Comparison of ENCODE assay signal across 20 cellular contexts in the genomic region with DNA sequence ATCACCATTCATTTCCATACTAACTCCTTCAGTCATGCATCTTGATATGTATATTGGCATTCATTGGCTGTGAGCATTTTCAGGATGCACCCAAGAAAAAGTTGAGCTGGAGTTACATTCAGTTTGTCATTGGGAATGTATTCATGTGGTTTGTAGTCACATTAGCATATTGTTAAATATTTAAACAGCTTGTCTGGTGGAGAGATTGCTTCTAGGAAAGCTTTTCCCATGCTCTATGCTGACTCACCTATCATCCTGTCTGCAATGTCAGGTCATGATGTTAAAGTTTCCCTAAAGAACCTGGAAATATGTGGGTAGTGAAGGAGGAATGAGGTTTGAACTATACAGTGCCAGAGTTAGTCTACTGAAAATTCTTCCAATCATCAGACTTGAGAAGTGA.
DNase-seq lines count a peak whose midpoint lies in the region; ATAC-seq, FAIRE-seq and TF ChIP-seq lines count a peak whose summit lies in the region.
"Had no signal": no experiment of that assay in that cellular context is flagged by ENCODE, and none has a peak within 500 bp of the region (broad histone marks: within the 10 kb centered on the region; RNA-seq: fewer than 3 reads in every experiment).

No MANE protein-coding gene starts in this region.

- H4K91ac ChIP-seq in H1 (replicated peaks; ENCODE audit: insufficient read length, low read length), result no peak overlapping the region

- H3K9me3 Mint-ChIP-seq in T-helper 2 cell treated with Interferon-gamma antibody and Interleukin-4, amounts not matched to agents 5 μg/mL and 100 μg/mL, for 36 hours, result peaks cover 13% of the 10 kb centered on the region

- H3K27me3 ChIP-seq in HUES48 (ENCODE audit: control insufficient read depth, insufficient read depth, low read length), result no peaks in the 10 kb centered on the region
- no peaks in the 10 kb centered on the region for H3K27me3 ChIP-seq in H1 (replicated peaks in 1 of 4; ENCODE audit: control insufficient read depth in 3 of 4, extremely low read depth in 1 of 4, insufficient read depth in 3 of 4, low read length in 3 of 4)
- H3K27me3 ChIP-seq: BLaER1 had no signal

- no peak overlapping the region for H3K4me2 ChIP-seq in H1 (ENCODE audit: insufficient read depth in 1 of 2, low read depth in 2 of 2, low read length in 2 of 2)
- H3K4me2 ChIP-seq: BLaER1 had no signal

- DNase-seq in H1 (ENCODE audit: low read depth in 1 of 2, low spot score in 2 of 2) (no peak), kidney glomerular epithelial cell (lab: John Stamatoyannopoulos, UW) (peak; percentile 56), NCI-H446 treated with DMSO at 0.1 percent for 48 hours (lab: John Stamatoyannopoulos, UW) (no peak)
- no peak for DNase-seq in stimulated activated CD4-positive, alpha-beta T cell treated with anti-CD3 and anti-CD28 coated beads, Interleukin-4, amount 100 ng/mL, for 1 hour
- DNase-seq in T-helper 2 cell treated with Interferon-gamma antibody and Interleukin-4, amounts not matched to agents 5 μg/mL and 100 μg/mL, for 36 hours (ENCODE audit: low spot score), result no peak
- DNase-seq: CD8-positive, alpha-beta memory T cell; DMS 273 treated with DMSO at 0.1 percent for 48 hours; GDM1; Kasumi-1; NCI-H1105; NCI-H1694; NCI-H2227 treated with DMSO at 0.1 percent for 48 hours; NCI-H524 treated with DMSO at 0.1 percent for 48 hours had no signal

- POLR2A ChIA-PET in H1 (lab: Charles Lee; ENCODE audit: partially characterized antibody), result no interaction called here

- no peak for TF ChIP-seq EP300 in H1 (IDR thresholded peaks at IDR 0.05; ENCODE audit: borderline replicate concordance in 1 of 2, low read depth in 2 of 2, low read length in 2 of 2)

- H3K9me3 ChIP-seq in HUES48 (ENCODE audit: control insufficient read depth, insufficient read depth, low read length), result no peaks in the 10 kb centered on the region
- no peaks in the 10 kb centered on the region for H3K9me3 ChIP-seq in H1 (ENCODE audit: insufficient read depth in 2 of 2, low read depth in 1 of 2, low read length in 1 of 2)
- H3K9me3 ChIP-seq: BLaER1 had no signal

- no peaks in the 10 kb centered on the region for H3K79me2 ChIP-seq in H1 (ENCODE audit: control insufficient read depth in 1 of 2, insufficient read depth in 2 of 2, low read length in 2 of 2)

- no peak overlapping the region for H3K4ac ChIP-seq in H1 (replicated peaks; ENCODE audit: insufficient read length, low read depth, low read length)

- H4K20me1 ChIP-seq in H1 (replicated peaks in 1 of 2; ENCODE audit: control insufficient read depth in 1 of 2, insufficient read depth in 2 of 2, low read length in 2 of 2), result no peaks in the 10 kb centered on the region
- H4K20me1 ChIP-seq: BLaER1 had no signal

- no peak overlapping the region for H3K18ac ChIP-seq in H1 (ENCODE audit: extremely low read depth, low read length)

- no peak for TF ChIP-seq RAD21 in H1 (IDR thresholded peaks at IDR 0.05 in 1 of 2, conservative IDR thresholded peaks at IDR 0.05 in 1 of 2; ENCODE audit: low read depth in 2 of 2, low read length in 2 of 2)

- H3K79me1 ChIP-seq in H1 (ENCODE audit: low read depth, low read length), result no peaks in the 10 kb centered on the region

- CTCF ChIA-PET in H1 (lab: Charles Lee; ENCODE audit: partially characterized antibody), result interaction anchor here (0.6 to 1.0 kb wide), 2 partner anchors 11 to 461 kb away, joined by 3 read pairs; no protein-coding TSS in a partner anchor

- TF ChIP-seq CTCF in H1 (IDR thresholded peaks at IDR 0.05; ENCODE audit: control extremely low read depth in 1 of 3, insufficient read depth in 1 of 3, low read depth in 1 of 3, low read length in 3 of 3), result no peak

- no peak overlapping the region for H4K5ac ChIP-seq in H1 (ENCODE audit: insufficient read length, low read depth, low read length)

- H3K27ac ChIP-seq in HUES48 (ENCODE audit: low read depth, low read length), result peak overlapping the region; percentile 68
- H3K27ac ChIP-seq in H1 (ENCODE audit: low read depth, low read length), result no peak overlapping the region
- H3K27ac ChIP-seq: BLaER1, SK-N-MC had no signal

- H3K4me3 ChIP-seq in HUES48 (ENCODE audit: low read depth, low read length) (no peak overlapping the region), H1 (ENCODE audit: extremely low read depth in 1 of 4, insufficient read depth in 2 of 4, low read depth in 3 of 4, low read length in 4 of 4) (no peak overlapping the region)
- H3K4me3 ChIP-seq: BLaER1, GM12878, SK-N-MC had no signal

- no peak overlapping the region for H3K56ac ChIP-seq in H1 (replicated peaks; ENCODE audit: insufficient read length, low read depth, low read length)

- H2BK20ac ChIP-seq in H1 (ENCODE audit: low read length), result no peak overlapping the region

- no peak overlapping the region for H3K23ac ChIP-seq in H1 (ENCODE audit: insufficient read length)

- no peak overlapping the region for H2BK5ac ChIP-seq in H1 (ENCODE audit: low read depth, low read length)

- H3K9ac ChIP-seq in HUES48 (ENCODE audit: low read depth, low read length), result no peak overlapping the region
- H3K9ac ChIP-seq in H1 (replicated peaks in 1 of 4; ENCODE audit: extremely low read depth in 1 of 4, low read depth in 3 of 4, low read length in 3 of 4), result no peak overlapping the region
- H3K9ac ChIP-seq: BLaER1 had no signal

- peak overlapping the region; percentile 83; the same call in 1 of the 2 replicates for H2AFZ ChIP-seq in H1 (ENCODE audit: low read length)

- no peak overlapping the region for H4K8ac ChIP-seq in H1 (ENCODE audit: extremely low read depth, insufficient read depth, low read length)

- no peak overlapping the region for H2BK120ac ChIP-seq in H1 (replicated peaks; ENCODE audit: low read depth, low read length)

- no peaks in the 10 kb centered on the region for H3K36me3 ChIP-seq in HUES48 (ENCODE audit: control insufficient read depth, insufficient read depth, low read length)
- no peaks in the 10 kb centered on the region for H3K36me3 ChIP-seq in H1 (ENCODE audit: control insufficient read depth in 2 of 4, insufficient read depth in 4 of 4, low read length in 3 of 4)
- H3K36me3 ChIP-seq: BLaER1 had no signal

- ATAC-seq in GM21717 (IDR thresholded peaks at IDR 0.05; ENCODE audit: unreplicated experiment), result no peak
- ATAC-seq: GM12878, Right ventricle myocardium inferior had no signal

- no peak overlapping the region for H3K14ac ChIP-seq in H1 (ENCODE audit: insufficient read length)

- no peak for FAIRE-seq in H1 (lab: Jason Lieb, UNC)
- FAIRE-seq: GM12878 had no signal

- H3K23me2 ChIP-seq in H1 (ENCODE audit: low read depth, low read length), result no peaks in the 10 kb centered on the region

- H3K4me1 ChIP-seq in HUES48 (ENCODE audit: control insufficient read depth, insufficient read depth, low read length), result peaks cover 15% of the 10 kb centered on the region
- H3K4me1 ChIP-seq in H1 (replicated peaks in 1 of 4; ENCODE audit: control insufficient read depth in 3 of 4, insufficient read depth in 4 of 4, low read length in 3 of 4), result no peaks in the 10 kb centered on the region; a peak in 1 of 7 replicates
- H3K4me1 ChIP-seq: BLaER1 had no signal

- no peaks in the 10 kb centered on the region for H3K27me3 Mint-ChIP-seq in T-helper 2 cell treated with Interferon-gamma antibody and Interleukin-4, amounts not matched to agents 5 μg/mL and 100 μg/mL, for 36 hours (ENCODE audit: low read depth)
- H3K27me3 Mint-ChIP-seq: CD8-positive, alpha-beta memory T cell; IgD-negative memory B cell had no signal

- no peak overlapping the region for H2BK15ac ChIP-seq in H1 (ENCODE audit: low read length)

- H3K27ac Mint-ChIP-seq in T-helper 2 cell treated with Interferon-gamma antibody and Interleukin-4, amounts not matched to agents 5 μg/mL and 100 μg/mL, for 36 hours, result no peak overlapping the region
- H3K27ac Mint-ChIP-seq: CD8-positive, alpha-beta memory T cell; IgD-negative memory B cell had no signal

- no peaks in the 10 kb centered on the region for H3K36me3 Mint-ChIP-seq in T-helper 2 cell treated with Interferon-gamma antibody and Interleukin-4, amounts not matched to agents 5 μg/mL and 100 μg/mL, for 36 hours (ENCODE audit: low read depth)
- H3K36me3 Mint-ChIP-seq: CD8-positive, alpha-beta memory T cell; IgD-negative memory B cell had no signal

- TF ChIP-seq POLR2A in H1 (IDR thresholded peaks at IDR 0.05; ENCODE audit: control extremely low read depth in 1 of 2, low read depth in 2 of 2, low read length in 2 of 2), result no peak

- no peak overlapping the region for H2AK5ac ChIP-seq in H1 (ENCODE audit: low read depth, low read length)

- no peak overlapping the region for H3K4me3 Mint-ChIP-seq in T-helper 2 cell treated with Interferon-gamma antibody and Interleukin-4, amounts not matched to agents 5 μg/mL and 100 μg/mL, for 36 hours
- H3K4me3 Mint-ChIP-seq: CD8-positive, alpha-beta memory T cell; IgD-negative memory B cell had no signal

- no peak overlapping the region for H2BK12ac ChIP-seq in H1 (ENCODE audit: low read depth, low read length)

- no peaks in the 10 kb centered on the region for H3K4me1 Mint-ChIP-seq in T-helper 2 cell treated with Interferon-gamma antibody and Interleukin-4, amounts not matched to agents 5 μg/mL and 100 μg/mL, for 36 hours (ENCODE audit: low read depth)
- H3K4me1 Mint-ChIP-seq: CD8-positive, alpha-beta memory T cell had no signal

TF ChIP-seq in H1, 55 proteins besides CTCF, POLR2A, EP300 and RAD21 (continues in another document):
- TF ChIP-seq SIN3A (conservative IDR thresholded peaks at IDR 0.05 in 1 of 2, IDR thresholded peaks at IDR 0.05 in 1 of 2; ENCODE audit: low read depth in 1 of 2, low read length in 2 of 2) (no peak), EGR1 (IDR thresholded peaks at IDR 0.05; ENCODE audit: borderline replicate concordance, low read depth, low read length) (no peak), CBX5 (IDR thresholded peaks at IDR 0.05; ENCODE audit: low read depth, low read length) (no peak)
- TF ChIP-seq, protein P1, sequence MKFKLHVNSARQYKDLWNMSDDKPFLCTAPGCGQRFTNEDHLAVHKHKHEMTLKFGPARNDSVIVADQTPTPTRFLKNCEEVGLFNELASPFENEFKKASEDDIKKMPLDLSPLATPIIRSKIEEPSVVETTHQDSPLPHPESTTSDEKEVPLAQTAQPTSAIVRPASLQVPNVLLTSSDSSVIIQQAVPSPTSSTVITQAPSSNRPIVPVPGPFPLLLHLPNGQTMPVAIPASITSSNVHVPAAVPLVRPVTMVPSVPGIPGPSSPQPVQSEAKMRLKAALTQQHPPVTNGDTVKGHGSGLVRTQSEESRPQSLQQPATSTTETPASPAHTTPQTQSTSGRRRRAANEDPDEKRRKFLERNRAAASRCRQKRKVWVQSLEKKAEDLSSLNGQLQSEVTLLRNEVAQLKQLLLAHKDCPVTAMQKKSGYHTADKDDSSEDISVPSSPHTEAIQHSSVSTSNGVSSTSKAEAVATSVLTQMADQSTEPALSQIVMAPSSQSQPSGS (IDR thresholded peaks at IDR 0.05; ENCODE audit: low read length), result no peak
